18 cellular contexts compared by ENCODE assay signal in the genomic region with DNA sequence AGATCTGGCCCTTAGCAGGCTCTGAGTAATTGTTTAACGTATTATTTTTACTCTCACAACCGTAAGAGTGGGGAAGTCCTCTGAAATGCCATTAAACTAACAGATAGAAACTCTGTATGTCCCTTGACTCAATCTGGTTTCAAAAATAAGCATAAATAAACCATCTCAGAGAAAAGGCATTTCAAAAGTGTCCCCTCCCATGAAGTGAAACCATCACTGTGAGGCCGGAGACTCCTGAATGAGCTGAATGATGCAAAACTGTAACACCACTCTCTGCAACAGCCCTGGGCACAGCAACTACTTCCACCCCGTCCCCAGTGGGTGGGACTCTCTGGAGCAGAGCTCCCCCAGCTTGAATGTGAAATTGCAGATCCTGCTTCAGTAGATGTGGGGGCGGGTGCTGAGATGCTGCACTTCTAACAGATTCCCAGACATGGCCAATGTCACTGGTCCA.
DNase-seq lines count a peak whose midpoint lies in the region; ATAC-seq, FAIRE-seq and TF ChIP-seq lines count a peak whose summit lies in the region.
"Had no signal": no experiment of that assay in that cellular context is flagged by ENCODE, and none has a peak within 500 bp of the region (broad histone marks: within the 10 kb centered on the region; RNA-seq: fewer than 3 reads in every experiment).

No MANE protein-coding gene starts in this region.

- no peak for TF ChIP-seq CTCF in Peyer's patch (IDR thresholded peaks at IDR 0.05)

- H3K27me3 ChIP-seq in Peyer's patch = no peaks in the 10 kb centered on the region
- H3K27me3 ChIP-seq: BLaER1 treated with 17β-estradiol and CSF1 and Interleukin-3, amounts not matched to agents 10 nM and 100 nM; neural progenitor cell; suprapubic skin had no signal

- no peaks in the 10 kb centered on the region for H3K36me3 ChIP-seq in Peyer's patch
- H3K36me3 ChIP-seq: BLaER1 treated with 17β-estradiol and CSF1 and Interleukin-3, amounts not matched to agents 10 nM and 100 nM; neural progenitor cell; suprapubic skin had no signal

- peak; percentile 88 for ATAC-seq in GM21529 (IDR thresholded peaks at IDR 0.05; ENCODE audit: unreplicated experiment)
- ATAC-seq in HG03565 (IDR thresholded peaks at IDR 0.05; ENCODE audit: unreplicated experiment) = peak; percentile 43
- ATAC-seq in effector memory CD8-positive, alpha-beta T cell (replicated peaks) = no peak
- ATAC-seq: T-cell had no signal

- H3K9me3 Mint-ChIP-seq in effector memory CD8-positive, alpha-beta T cell = no peaks in the 10 kb centered on the region
- H3K9me3 Mint-ChIP-seq: neural progenitor cell had no signal

- no peaks in the 10 kb centered on the region for H3K27me3 Mint-ChIP-seq in effector memory CD8-positive, alpha-beta T cell

- no peak overlapping the region for H3K4me3 Mint-ChIP-seq in effector memory CD8-positive, alpha-beta T cell
- H3K4me3 Mint-ChIP-seq: neural progenitor cell, T-cell had no signal

- no peaks in the 10 kb centered on the region for H3K4me1 ChIP-seq in Peyer's patch
- H3K4me1 ChIP-seq: neural progenitor cell, suprapubic skin had no signal

- no peak for TF ChIP-seq POLR2A in Peyer's patch (IDR thresholded peaks at IDR 0.05)

- peak overlapping the region; percentile 8 to 17 for H3K27ac Mint-ChIP-seq in effector memory CD8-positive, alpha-beta T cell
- H3K27ac Mint-ChIP-seq: neural progenitor cell, T-cell had no signal

- DNase-seq in GM18507 (ENCODE audit: extremely low spot score, insufficient read length, low read depth) = no peak
- no peak for DNase-seq in effector memory CD8-positive, alpha-beta T cell
- no peak for DNase-seq in hypothalamus (lab: John Stamatoyannopoulos, UW)
- no peak for DNase-seq in iPS-NIHi7 (ENCODE audit: extremely low spot score)
- no peak for DNase-seq in Peyer's patch
- DNase-seq: activated CD4-positive, alpha-beta T cell treated with anti-CD3 and anti-CD28 coated beads, Interleukin-2, amount 50 U/mL, for 4 hours; activated naive CD4-positive, alpha-beta T cell treated with Interleukin-2 at 50 U/mL for 16 hours; central memory CD4-positive, alpha-beta T cell; H7; Kasumi-1; NCI-H2081 treated with DMSO at 0.1 percent for 48 hours; T-cell had no signal

- H3K36me3 Mint-ChIP-seq in effector memory CD8-positive, alpha-beta T cell (ENCODE audit: insufficient read depth) = peaks cover 3% of the 10 kb centered on the region
- H3K36me3 Mint-ChIP-seq: neural progenitor cell, T-cell had no signal

- no peak overlapping the region for H3K4me3 ChIP-seq in Peyer's patch
- H3K4me3 ChIP-seq: BLaER1 treated with 17β-estradiol and CSF1 and Interleukin-3, amounts not matched to agents 10 nM and 100 nM; lung; neural progenitor cell; suprapubic skin had no signal

- no peak overlapping the region for H3K27ac ChIP-seq in Peyer's patch
- H3K27ac ChIP-seq: BLaER1 treated with 17β-estradiol and CSF1 and Interleukin-3, amounts not matched to agents 10 nM and 100 nM; neural progenitor cell; suprapubic skin had no signal

- peak; percentile 92 for FAIRE-seq in GM18507 (lab: Jason Lieb, UNC)

- no peaks in the 10 kb centered on the region for H3K4me1 Mint-ChIP-seq in effector memory CD8-positive, alpha-beta T cell (ENCODE audit: low read depth in 2 of 2)
- H3K4me1 Mint-ChIP-seq: T-cell had no signal

- H3K9me3 ChIP-seq in Peyer's patch = no peaks in the 10 kb centered on the region
- H3K9me3 ChIP-seq: BLaER1 treated with 17β-estradiol and CSF1 and Interleukin-3, amounts not matched to agents 10 nM and 100 nM; suprapubic skin had no signal
